In the genomic region with DNA sequence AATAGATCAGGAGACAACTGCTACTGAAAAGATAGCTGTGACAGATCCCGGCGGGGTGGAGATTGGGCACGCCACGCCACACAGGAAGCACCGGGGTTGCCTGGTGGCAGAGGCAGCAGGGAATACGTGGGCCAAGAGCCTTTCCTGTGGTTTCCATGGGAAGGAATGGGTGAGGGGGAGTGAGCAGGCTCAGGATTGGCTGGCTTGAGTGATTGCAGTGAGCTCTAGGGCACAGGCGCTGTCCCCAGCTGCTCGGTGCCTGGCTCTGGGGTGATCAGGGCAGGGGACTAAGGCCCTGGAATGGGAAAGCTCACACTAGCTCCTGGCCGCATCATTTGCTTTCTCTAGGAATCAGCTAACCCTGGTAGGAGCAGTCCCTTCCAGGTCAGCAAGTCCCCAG, we compare ENCODE assay signal across 18 cellular contexts.
DNase-seq lines count a peak whose midpoint lies in the region; ATAC-seq and TF ChIP-seq lines count a peak whose summit lies in the region.
"Had no signal": no experiment of that assay in that cellular context is flagged by ENCODE, and none has a peak within 500 bp of the region (broad histone marks: within the 10 kb centered on the region; RNA-seq: fewer than 3 reads in every experiment).

No MANE protein-coding gene starts in this region.

- H3K27me3 ChIP-seq in mesenchymal stem cell (ENCODE audit: control insufficient read depth in 1 of 2, insufficient read depth in 1 of 2, low read length in 2 of 2): peaks cover 45 to 48% of the 10 kb centered on the region in 2 experiments
- H3K27me3 ChIP-seq in BE2C: no peaks in the 10 kb centered on the region; the same call in 1 of the 2 replicates
- H3K27me3 ChIP-seq: ovary had no signal

- peak overlapping the region; percentile 59 for H4K8ac ChIP-seq in mesenchymal stem cell (ENCODE audit: low read length)

- peak overlapping the region in 1 of 2 experiments; percentile 91 for H3K18ac ChIP-seq in mesenchymal stem cell (ENCODE audit: low read depth in 1 of 2, low read length in 2 of 2)

- DNase-seq in AG10803 (ENCODE audit: low read depth) (peak; percentile 7), NB4 (ENCODE audit: low read depth) (peak; percentile 38), cerebellar cortex (ENCODE audit: low spot score) (peak; percentile 23), mesenchymal stem cell (no peak), BE2C (no peak), progenitor cell of endocrine pancreas (ENCODE audit: low spot score, unreplicated experiment) (no peak)
- DNase-seq in activated T-helper 1 cell treated with anti-CD3 and anti-CD28 coated beads, Interleukin-12 subunit alpha, Interleukin-12 subunit beta, Interleukin-2, Interleukin-4 antibody, amounts not matched to agents 30 ng/mL and 10 ng/mL and 1 ng/mL, durations not matched to agents 14 hours and 24 hours and 36 hours (ENCODE audit: low spot score): no peak
- no peak for DNase-seq in stimulated activated naive CD8-positive, alpha-beta T cell treated with anti-CD3 and anti-CD28 coated beads, Interleukin-15, Interleukin-2, amounts not matched to agents 100 U/mL and 50 U/mL, for 24 hours
- DNase-seq: activated naive CD8-positive, alpha-beta T cell treated with anti-CD3 and anti-CD28 coated beads, Interleukin-2, amount 50 U/mL, for 24 hours; gastrocnemius medialis; GF-D8; HFFc6; left ventricle myocardium inferior; NCI-H146; ovary; stimulated activated CD4-positive, alpha-beta T cell treated with anti-CD3 and anti-CD28 coated beads, Interleukin-1b, Interleukin-23, amount 100 ng/mL, for 48 hours; T-helper 9 cell had no signal

- H3K9me3 ChIP-seq in mesenchymal stem cell (ENCODE audit: control insufficient read depth, low read length) (peaks cover 8% of the 10 kb centered on the region), BE2C (no peaks in the 10 kb centered on the region)
- H3K9me3 ChIP-seq: gastrocnemius medialis, ovary had no signal

- H3K23ac ChIP-seq in mesenchymal stem cell (ENCODE audit: low read length in 2 of 2): no peak overlapping the region

- H3K27ac ChIP-seq in mesenchymal stem cell (ENCODE audit: low read length, poor library complexity, severe bottlenecking): no peak overlapping the region
- H3K27ac ChIP-seq: ovary had no signal

- no peak overlapping the region for H3K4ac ChIP-seq in mesenchymal stem cell (ENCODE audit: low read depth in 1 of 2, low read length in 2 of 2)

- peak overlapping the region; percentile 11 to 88 for H2BK12ac ChIP-seq in mesenchymal stem cell (ENCODE audit: low read length in 2 of 2)

- no peaks in the 10 kb centered on the region for H3K79me1 ChIP-seq in mesenchymal stem cell (replicated peaks; ENCODE audit: low read length, poor library complexity, severe bottlenecking)

- H2BK5ac ChIP-seq in mesenchymal stem cell (ENCODE audit: low read depth, low read length, poor library complexity, severe bottlenecking): no peak overlapping the region

- H3K36me3 Mint-ChIP-seq in progenitor cell of endocrine pancreas (ENCODE audit: insufficient read depth): no peaks in the 10 kb centered on the region
- no peaks in the 10 kb centered on the region for H3K36me3 Mint-ChIP-seq in activated T-helper 1 cell treated with anti-CD3 and anti-CD28 coated beads, Interleukin-12 subunit alpha, Interleukin-12 subunit beta, Interleukin-2, Interleukin-4 antibody, amounts not matched to agents 30 ng/mL and 10 ng/mL and 1 ng/mL, durations not matched to agents 14 hours and 24 hours and 36 hours (ENCODE audit: low read depth)

- H2AFZ ChIP-seq in mesenchymal stem cell (ENCODE audit: low read depth, low read length): peak overlapping the region; percentile 43

- H3K4me3 ChIP-seq in AG10803 (ENCODE audit: low read length) (no peak overlapping the region), NB4 (ENCODE audit: low read depth, low read length) (no peak overlapping the region), mesenchymal stem cell (ENCODE audit: insufficient read depth in 1 of 2, low read depth in 1 of 2, low read length in 2 of 2) (no peak overlapping the region), BE2C (ENCODE audit: low read depth, low read length) (no peak overlapping the region)
- H3K4me3 ChIP-seq: ovary had no signal

- H3K4me1 Mint-ChIP-seq in progenitor cell of endocrine pancreas (ENCODE audit: low read depth): peaks cover 15% of the 10 kb centered on the region
- peaks cover 7% of the 10 kb centered on the region for H3K4me1 Mint-ChIP-seq in activated T-helper 1 cell treated with anti-CD3 and anti-CD28 coated beads, Interleukin-12 subunit alpha, Interleukin-12 subunit beta, Interleukin-2, Interleukin-4 antibody, amounts not matched to agents 30 ng/mL and 10 ng/mL and 1 ng/mL, durations not matched to agents 14 hours and 24 hours and 36 hours (ENCODE audit: low read depth)

- peaks cover 35% of the 10 kb centered on the region for H3K27me3 Mint-ChIP-seq in progenitor cell of endocrine pancreas
- peaks cover 30% of the 10 kb centered on the region for H3K27me3 Mint-ChIP-seq in activated T-helper 1 cell treated with anti-CD3 and anti-CD28 coated beads, Interleukin-12 subunit alpha, Interleukin-12 subunit beta, Interleukin-2, Interleukin-4 antibody, amounts not matched to agents 30 ng/mL and 10 ng/mL and 1 ng/mL, durations not matched to agents 14 hours and 24 hours and 36 hours (ENCODE audit: insufficient read depth)

- no peak overlapping the region for H3K4me3 Mint-ChIP-seq in progenitor cell of endocrine pancreas (ENCODE audit: low read depth)
- H3K4me3 Mint-ChIP-seq in activated T-helper 1 cell treated with anti-CD3 and anti-CD28 coated beads, Interleukin-12 subunit alpha, Interleukin-12 subunit beta, Interleukin-2, Interleukin-4 antibody, amounts not matched to agents 30 ng/mL and 10 ng/mL and 1 ng/mL, durations not matched to agents 14 hours and 24 hours and 36 hours: no peak overlapping the region
- H3K4me3 Mint-ChIP-seq: activated naive CD8-positive, alpha-beta T cell treated with anti-CD3 and anti-CD28 coated beads, Interleukin-2, amount 50 U/mL, for 24 hours; dendritic cell treated with granulocyte-macrophage colony-stimulating factor and Interleukin-4, amounts not matched to agents 40 ng/mL and 50 ng/mL, for 4 days; HFFc6 had no signal

- no peak overlapping the region for H3K14ac ChIP-seq in mesenchymal stem cell (ENCODE audit: low read length in 2 of 2)

- H4K91ac ChIP-seq in mesenchymal stem cell (ENCODE audit: low read length): no peak overlapping the region

- TF ChIP-seq POLR2A in NB4 (IDR thresholded peaks at IDR 0.05; ENCODE audit: extremely low read depth, insufficient read length): no peak

- no peak overlapping the region for H3K9ac ChIP-seq in mesenchymal stem cell (ENCODE audit: low read length)

- no peak overlapping the region for H2BK120ac ChIP-seq in mesenchymal stem cell (ENCODE audit: low read depth, low read length)

- no peak overlapping the region for H3K27ac Mint-ChIP-seq in progenitor cell of endocrine pancreas
- no peak overlapping the region for H3K27ac Mint-ChIP-seq in activated T-helper 1 cell treated with anti-CD3 and anti-CD28 coated beads, Interleukin-12 subunit alpha, Interleukin-12 subunit beta, Interleukin-2, Interleukin-4 antibody, amounts not matched to agents 30 ng/mL and 10 ng/mL and 1 ng/mL, durations not matched to agents 14 hours and 24 hours and 36 hours
- H3K27ac Mint-ChIP-seq: activated naive CD8-positive, alpha-beta T cell treated with anti-CD3 and anti-CD28 coated beads, Interleukin-2, amount 50 U/mL, for 24 hours; dendritic cell treated with granulocyte-macrophage colony-stimulating factor and Interleukin-4, amounts not matched to agents 40 ng/mL and 50 ng/mL, for 4 days; HFFc6 had no signal

- intact Hi-C loops in activated T-helper 1 cell treated with anti-CD3 and anti-CD28 coated beads, Interleukin-12 subunit alpha, Interleukin-12 subunit beta, Interleukin-2, Interleukin-4 antibody, amounts not matched to agents 30 ng/mL and 10 ng/mL and 1 ng/mL, durations not matched to agents 14 hours and 24 hours and 36 hours (cut with micrococcal nuclease): no loop called here

- H2AK5ac ChIP-seq in mesenchymal stem cell (ENCODE audit: low read length, severe bottlenecking): no peak overlapping the region

- ATAC-seq in stimulated activated naive CD8-positive, alpha-beta T cell treated with anti-CD3 and anti-CD28 coated beads, Interleukin-15, Interleukin-2, amounts not matched to agents 100 U/mL and 50 U/mL, for 24 hours: no peak
- ATAC-seq: activated naive CD8-positive, alpha-beta T cell treated with anti-CD3 and anti-CD28 coated beads, Interleukin-2, amount 50 U/mL, for 24 hours; gastrocnemius medialis had no signal

- H3K36me3 ChIP-seq in mesenchymal stem cell (ENCODE audit: control insufficient read depth in 1 of 2, insufficient read depth in 2 of 2, low read depth in 1 of 2, low read length in 2 of 2) (no peaks in the 10 kb centered on the region), BE2C (no peaks in the 10 kb centered on the region)
- H3K36me3 ChIP-seq: gastrocnemius medialis, left ventricle myocardium inferior, ovary had no signal

- no peaks in the 10 kb centered on the region for H3K9me3 Mint-ChIP-seq in progenitor cell of endocrine pancreas (ENCODE audit: low read depth)
- no peaks in the 10 kb centered on the region for H3K9me3 Mint-ChIP-seq in activated T-helper 1 cell treated with anti-CD3 and anti-CD28 coated beads, Interleukin-12 subunit alpha, Interleukin-12 subunit beta, Interleukin-2, Interleukin-4 antibody, amounts not matched to agents 30 ng/mL and 10 ng/mL and 1 ng/mL, durations not matched to agents 14 hours and 24 hours and 36 hours
- H3K9me3 Mint-ChIP-seq: activated naive CD8-positive, alpha-beta T cell treated with anti-CD3 and anti-CD28 coated beads, Interleukin-2, amount 50 U/mL, for 24 hours; dendritic cell treated with granulocyte-macrophage colony-stimulating factor and Interleukin-4, amounts not matched to agents 40 ng/mL and 50 ng/mL, for 4 days; HFFc6 had no signal

- 66% methylated on average over 9 of the region's 9 CpGs for WGBS in mesenchymal stem cell

- H2BK15ac ChIP-seq in mesenchymal stem cell (ENCODE audit: low read depth, poor library complexity, severe bottlenecking): peak overlapping the region; percentile 68

- H3K4me2 ChIP-seq in mesenchymal stem cell (ENCODE audit: low read length, poor library complexity, severe bottlenecking): no peak overlapping the region

- TF ChIP-seq CTCF in AG10803 (conservative IDR thresholded peaks at IDR 0.05; ENCODE audit: low read length): no peak
- no peak for TF ChIP-seq CTCF in NB4 (IDR thresholded peaks at IDR 0.05; ENCODE audit: low read depth, low read length)
- no peak for TF ChIP-seq CTCF in BE2C (IDR thresholded peaks at IDR 0.05; ENCODE audit: low read depth, low read length)
- no peak for TF ChIP-seq CTCF in progenitor cell of endocrine pancreas (IDR thresholded peaks at IDR 0.05; ENCODE audit: unreplicated experiment)

- H3K4me1 ChIP-seq in mesenchymal stem cell (ENCODE audit: control insufficient read depth, insufficient read depth, low read depth, low read length) (peaks cover 18% of the 10 kb centered on the region), BE2C (peaks cover 6% of the 10 kb centered on the region)

Comparison
In these comparisons a context has a peak if more than half of its experiments do, and no peak if none do; other contexts are left out.
1. DNase-seq: peak in AG10803 (single experiment), NB4 (single experiment) and cerebellar cortex (single experiment); none in mesenchymal stem cell (single experiment), BE2C (single experiment), progenitor cell of endocrine pancreas (single experiment), activated T-helper 1 cell treated with anti-CD3 and anti-CD28 coated beads, Interleukin-12 subunit alpha, Interleukin-12 subunit beta, Interleukin-2, Interleukin-4 antibody, amounts not matched to agents 30 ng/mL and 10 ng/mL and 1 ng/mL, durations not matched to agents 14 hours and 24 hours and 36 hours (single experiment) and stimulated activated naive CD8-positive, alpha-beta T cell treated with anti-CD3 and anti-CD28 coated beads, Interleukin-15, Interleukin-2, amounts not matched to agents 100 U/mL and 50 U/mL, for 24 hours (single experiment).